Comparison of ENCODE assay signal across 28 cellular contexts in genomic region chr9:126999315-127000068, GRCh38.
"Had no signal": no experiment of that assay in that cellular context is flagged by ENCODE, and none has a peak within 500 bp of the region (broad histone marks: within the 10 kb centered on the region; RNA-seq: fewer than 3 reads in every experiment).

No MANE protein-coding gene starts in this region.

- H3K4me3 ChIP-seq: psoas muscle, sigmoid colon, tibial nerve had no signal

- H3K4me1 Mint-ChIP-seq: nephron had no signal

- H2AFZ ChIP-seq: parathyroid adenoma had no signal

- H3K27ac Mint-ChIP-seq: activated CD4-positive, alpha-beta memory T cell treated with anti-CD3 and anti-CD28 coated beads, Interleukin-2, amount 10 ng/mL, durations not matched to agents 7 days and 5 days; activated CD4-positive, alpha-beta T cell treated with anti-CD3 and anti-CD28 coated beads, Interleukin-2, amount 10 ng/mL, durations not matched to agents 24 days and 14 days; activated naive CD4-positive, alpha-beta T cell treated with anti-CD3 and anti-CD28 coated beads, Interleukin-2, amount 10 ng/mL, durations not matched to agents 7 days and 5 days; activated naive CD8-positive, alpha-beta T cell treated with anti-CD3 and anti-CD28 coated beads, Interleukin-2, amount 10 ng/mL, durations not matched to agents 7 days and 5 days; effector memory CD8-positive, alpha-beta T cell; nephron; stimulated activated naive B cell treated with anti-CD40 and anti-IgM and Interleukin-4, amounts not matched to agents 10 μg/mL and 1 μg/mL and 100 μg/mL, for 72 hours; T-helper 1 cell treated with Interleukin-12 subunit alpha and Interleukin-12 subunit beta and Interleukin-4 antibody, amounts not matched to agents 30 μg/mL and 1 μg/mL, for 36 hours had no signal

- H3K4me3 Mint-ChIP-seq: activated CD4-positive, alpha-beta memory T cell treated with anti-CD3 and anti-CD28 coated beads, Interleukin-2, amount 10 ng/mL, durations not matched to agents 7 days and 5 days; activated CD4-positive, alpha-beta T cell treated with anti-CD3 and anti-CD28 coated beads, Interleukin-2, amount 10 ng/mL, durations not matched to agents 24 days and 14 days; activated naive CD4-positive, alpha-beta T cell treated with anti-CD3 and anti-CD28 coated beads, Interleukin-2, amount 10 ng/mL, durations not matched to agents 7 days and 5 days; activated naive CD8-positive, alpha-beta T cell treated with anti-CD3 and anti-CD28 coated beads, Interleukin-2, amount 10 ng/mL, durations not matched to agents 7 days and 5 days; effector memory CD8-positive, alpha-beta T cell; nephron; stimulated activated naive B cell treated with anti-CD40 and anti-IgM and Interleukin-4, amounts not matched to agents 10 μg/mL and 1 μg/mL and 100 μg/mL, for 72 hours; T-helper 1 cell treated with Interleukin-12 subunit alpha and Interleukin-12 subunit beta and Interleukin-4 antibody, amounts not matched to agents 30 μg/mL and 1 μg/mL, for 36 hours had no signal

- H3K27me3 ChIP-seq: brain microvascular endothelial cell, sigmoid colon, tibial nerve had no signal

- ATAC-seq: effector memory CD8-positive, alpha-beta T cell; left cardiac atrium; left ventricle myocardium superior; psoas muscle; stimulated activated naive B cell treated with anti-CD40 and anti-IgM and Interleukin-4, amounts not matched to agents 10 μg/mL and 1 μg/mL and 100 μg/mL, for 72 hours had no signal

- H3K9me3 ChIP-seq: neutrophil, psoas muscle, sigmoid colon had no signal

- H3K79me2 ChIP-seq: parathyroid adenoma had no signal

- H3K9ac ChIP-seq: parathyroid adenoma had no signal

- H3K36me3 ChIP-seq: brain microvascular endothelial cell, neutrophil, sigmoid colon, tibial nerve, WERI-Rb-1 had no signal

- H3K9me3 Mint-ChIP-seq: activated CD4-positive, alpha-beta memory T cell treated with anti-CD3 and anti-CD28 coated beads, Interleukin-2, amount 10 ng/mL, durations not matched to agents 7 days and 5 days; effector memory CD8-positive, alpha-beta T cell had no signal

- H3K27me3 Mint-ChIP-seq: effector memory CD8-positive, alpha-beta T cell; stimulated activated naive B cell treated with anti-CD40 and anti-IgM and Interleukin-4, amounts not matched to agents 10 μg/mL and 1 μg/mL and 100 μg/mL, for 72 hours had no signal

- DNase-seq: activated CD4-positive, alpha-beta memory T cell treated with anti-CD3 and anti-CD28 coated beads, Interleukin-2, amount 10 ng/mL, durations not matched to agents 7 days and 5 days; activated CD4-positive, alpha-beta T cell treated with anti-CD3 and anti-CD28 coated beads, Interleukin-2, amount 10 ng/mL, durations not matched to agents 24 days and 14 days; activated CD8-positive, alpha-beta memory T cell treated with anti-CD3 and anti-CD28 coated beads, Interleukin-2, amount 50 U/mL, for 48 hours; activated effector memory CD4-positive, alpha-beta T cell treated with anti-CD3 and anti-CD28 coated beads, Interleukin-2, amount 50 U/mL, for 16 hours; activated naive CD4-positive, alpha-beta T cell treated with anti-CD3 and anti-CD28 coated beads, Interleukin-2, amount 10 ng/mL, durations not matched to agents 7 days and 5 days; activated naive CD8-positive, alpha-beta T cell treated with anti-CD3 and anti-CD28 coated beads, Interleukin-2, amount 10 ng/mL, durations not matched to agents 7 days and 5 days; brain microvascular endothelial cell; cortex of kidney; effector memory CD8-positive, alpha-beta T cell; foreskin fibroblast; hippocampal formation; left cardiac atrium; left ventricle myocardium superior; psoas muscle; sigmoid colon; small intestine; stimulated activated CD4-positive, alpha-beta T cell treated with anti-CD3 and anti-CD28 coated beads, Interleukin-1b, Interleukin-23, amount 100 ng/mL, for 48 hours; stimulated activated CD4-positive, alpha-beta T cell treated with anti-CD3 and anti-CD28 coated beads, Interleukin-4, amount 100 ng/mL, for 4 hours; stimulated activated CD8-positive, alpha-beta memory T cell treated with anti-CD3 and anti-CD28 coated beads, Interleukin-4, amount 100 ng/mL, for 48 hours; stimulated activated naive B cell treated with anti-CD40 and anti-IgM and Interleukin-4, amounts not matched to agents 10 μg/mL and 1 μg/mL and 100 μg/mL, for 72 hours; SW 1271; T1000; WERI-Rb-1 had no signal

- H3K4me1 ChIP-seq: parathyroid adenoma, psoas muscle, sigmoid colon, tibial nerve had no signal

- H3K27ac ChIP-seq: brain microvascular endothelial cell, neutrophil, parathyroid adenoma, psoas muscle, sigmoid colon, tibial nerve, WERI-Rb-1 had no signal
